ENCODE assay signal across 4 cellular contexts in genomic region chr3:42105994-42106393, GRCh38. TPM values are rescaled to one million over a fixed set of nuclear protein-coding genes. Genes with fewer than 3 reads are reported as not detected.
DNase-seq lines count a peak whose midpoint lies in the region; ATAC-seq, FAIRE-seq and TF ChIP-seq lines count a peak whose summit lies in the region.
"Not testable (repeated sequence)": the region's sequence is repeated elsewhere in the genome, so short reads cannot be mapped to it uniquely, and the experiment has no call there.

No MANE protein-coding gene starts in this region.

- intact Hi-C loops in GM12878 (cut with micrococcal nuclease; ENCODE audit: unreplicated experiment); psoas muscle (cut with DNase I); spleen (cut with DNase I; ENCODE audit: low total_unique reads): not testable (repeated sequence)
- intact Hi-C loops in endothelial cell of umbilical vein (cut with micrococcal nuclease), result loop anchor here (1.0 to 10.0 kb wide), 3 partner anchors 36 to 1131 kb away; partner anchors contain the start of gene ULK4

- H3K9me1 ChIP-seq in endothelial cell of umbilical vein (replicated peaks; ENCODE audit: control insufficient read depth, extremely low read depth, insufficient read depth, low read length), result not testable (repeated sequence)

- H3K4me3 ChIP-seq in GM12878; endothelial cell of umbilical vein (replicated peaks in 1 of 3; ENCODE audit: insufficient read depth in 1 of 3, low read depth in 1 of 3, low read length in 3 of 3); psoas muscle; spleen: not testable (repeated sequence)

- not testable (repeated sequence) for TF ChIP-seq RAD21 in GM12878 (IDR thresholded peaks at IDR 0.05; ENCODE audit: insufficient read depth, low read depth, low read length)

- dilution Hi-C loops in endothelial cell of umbilical vein (cut with MboI; ENCODE audit: extremely low pct_ligation_motif_present, low sequenced_read_pairs), result not testable (repeated sequence)

- not testable (repeated sequence) for ATAC-seq in GM12878, psoas muscle

- H2AFZ ChIP-seq in GM12878 (ENCODE audit: control insufficient read depth, low read depth, low read length); endothelial cell of umbilical vein (ENCODE audit: low read depth, low read length): not testable (repeated sequence)

- not testable (repeated sequence) for TF ChIP-seq CTCF in GM12878 (IDR thresholded peaks at IDR 0.05 in 2 of 3, conservative IDR thresholded peaks at IDR 0.05 in 1 of 3; ENCODE audit: control insufficient read depth in 2 of 3, extremely low read depth in 1 of 3, insufficient read depth in 1 of 3, low read depth in 3 of 3, low read length in 3 of 3); endothelial cell of umbilical vein (IDR thresholded peaks at IDR 0.05; ENCODE audit: extremely low read depth in 1 of 2, insufficient read depth in 1 of 2, low read depth in 1 of 2, low read length in 2 of 2); psoas muscle (IDR thresholded peaks at IDR 0.05); spleen (IDR thresholded peaks at IDR 0.05 in 8 of 11, conservative IDR thresholded peaks at IDR 0.05 in 3 of 11)

- not testable (repeated sequence) for H3K4me2 ChIP-seq in GM12878 (ENCODE audit: control insufficient read depth, insufficient read depth); endothelial cell of umbilical vein (ENCODE audit: insufficient read depth, low read length)

- peaks cover 5 to 14% of the 10 kb centered on the region in 2 experiments for H3K36me3 ChIP-seq in GM12878 (ENCODE audit: control insufficient read depth in 2 of 2, insufficient read depth in 2 of 2, low read length in 1 of 2)
- H3K36me3 ChIP-seq in endothelial cell of umbilical vein (ENCODE audit: control insufficient read depth in 2 of 2, extremely low read depth in 1 of 2, insufficient read depth in 2 of 2, low read length in 2 of 2), result not testable (repeated sequence)
- H3K36me3 ChIP-seq in psoas muscle (ENCODE audit: insufficient read depth in 1 of 2, low read depth in 1 of 2), result peaks cover 2 to 13% of the 10 kb centered on the region in 2 donors
- peaks cover 0 to 34% (median 10%) of the 10 kb centered on the region in 6 donors for H3K36me3 ChIP-seq in spleen

- not testable (repeated sequence) for H4K20me1 ChIP-seq in GM12878 (ENCODE audit: control insufficient read depth, insufficient read depth); endothelial cell of umbilical vein (replicated peaks; ENCODE audit: control insufficient read depth, extremely low read depth, insufficient read depth, low read length)

- RAD21 ChIA-PET in GM12878 (lab: Charles Lee; ENCODE audit: unreplicated experiment), result not testable (repeated sequence)

- TF ChIP-seq POLR2A in GM12878 (IDR thresholded peaks at IDR 0.05; ENCODE audit: low read depth, low read length); endothelial cell of umbilical vein (IDR thresholded peaks at IDR 0.05; ENCODE audit: low read depth, low read length); spleen (IDR thresholded peaks at IDR 0.05): not testable (repeated sequence)

- SMC1A ChIA-PET in GM12878 (lab: Charles Lee; ENCODE audit: uncharacterized antibody, unreplicated experiment), result not testable (repeated sequence)

- TF ChIP-seq EP300 in GM12878 (IDR thresholded peaks at IDR 0.05; ENCODE audit: borderline replicate concordance in 1 of 2, control insufficient read depth in 1 of 2, low read depth in 2 of 2, low read length in 2 of 2), result not testable (repeated sequence)

- not testable (repeated sequence) for H3K9ac ChIP-seq in GM12878 (ENCODE audit: control insufficient read depth, insufficient read depth, low read length); endothelial cell of umbilical vein (replicated peaks; ENCODE audit: extremely low read depth, insufficient read depth, low read length)

- H3K79me2 ChIP-seq in GM12878 (ENCODE audit: control insufficient read depth, insufficient read depth, low read length); endothelial cell of umbilical vein (ENCODE audit: control insufficient read depth, insufficient read depth, low read length): not testable (repeated sequence)

- H3K27me3 ChIP-seq in GM12878 (replicated peaks in 1 of 2; ENCODE audit: control insufficient read depth in 2 of 2, insufficient read depth in 2 of 2, low read length in 1 of 2); endothelial cell of umbilical vein (ENCODE audit: control insufficient read depth in 2 of 2, insufficient read depth in 2 of 2, low read length in 2 of 2); psoas muscle (ENCODE audit: insufficient read depth in 3 of 3, low read length in 2 of 3); spleen (replicated peaks in 1 of 7): not testable (repeated sequence)

- not testable (repeated sequence) for H3K4me1 ChIP-seq in GM12878 (ENCODE audit: control insufficient read depth, insufficient read depth, low read length)
- peaks cover 23% of the 10 kb centered on the region for H3K4me1 ChIP-seq in endothelial cell of umbilical vein (ENCODE audit: control insufficient read depth, extremely low read depth, insufficient read depth, low read length)
- peaks cover 22% of the 10 kb centered on the region for H3K4me1 ChIP-seq in psoas muscle
- H3K4me1 ChIP-seq in spleen, result peaks cover 0 to 23% (median 14%) of the 10 kb centered on the region in 6 donors

- FAIRE-seq in GM12878 (lab: Jason Lieb, UNC); endothelial cell of umbilical vein (lab: Jason Lieb, UNC): not testable (repeated sequence)

- POLR2A ChIA-PET in GM12878 (lab: Charles Lee); endothelial cell of umbilical vein (lab: Charles Lee): not testable (repeated sequence)

- H3K9me3 ChIP-seq in GM12878 (replicated peaks; ENCODE audit: control insufficient read depth, insufficient read depth, low read length); endothelial cell of umbilical vein (replicated peaks; ENCODE audit: control insufficient read depth, insufficient read depth, low read length); psoas muscle; spleen: not testable (repeated sequence)

- CTCF ChIA-PET in GM12878 (lab: Yijun Ruan, JAX); endothelial cell of umbilical vein (lab: Charles Lee): not testable (repeated sequence)

- WGBS in GM12878 (ENCODE audit: insufficient coverage, insufficient replicate concordance, low lambda C conversion rate, missing lambda C conversion rate), result 100% methylated on average over 1 of the region's 2 CpGs
- 100% methylated on average over 1 of the region's 2 CpGs; no CpG with 5 or more reads in 2 of the 3 donors for WGBS in psoas muscle, 3 donors
- WGBS in spleen, 5 donors, result 81 to 100% (median 90%) methylated on average over 1 to 2 of the region's 2 CpGs; no CpG with 5 or more reads in 2 of the 5 donors

- TSS peak; percentile 18 for BruUV-seq in GM12878 (replicated peaks; lab: Mats Ljungman, UMichigan)
- not testable (repeated sequence) for BruUV-seq in endothelial cell of umbilical vein (replicated peaks; lab: Mats Ljungman, UMichigan)

- DNase-seq in GM12878 (ENCODE audit: low read depth, low spot score); endothelial cell of umbilical vein (ENCODE audit: low read depth, low spot score); psoas muscle; spleen: not testable (repeated sequence)

- in situ Hi-C loops in GM12878 (cut with MboI), result loop anchor here (25.0 kb wide), 2 partner anchors 1519 to 1769 kb away; no protein-coding TSS in a partner anchor

- not testable (repeated sequence) for H3K27ac ChIP-seq in GM12878 (ENCODE audit: control insufficient read depth, insufficient read depth)
- H3K27ac ChIP-seq in endothelial cell of umbilical vein (ENCODE audit: insufficient read depth, low read depth, low read length) (peak overlapping the region; percentile 100), psoas muscle (peak overlapping the region; percentile 63), spleen (peak overlapping the region in 7 of 8 donors; percentile 33 to 80 (median 76))

RNA-seq across cellular contexts. Expression of gene TRAK1, which starts 14.8 kb away (rescaled TPM):
- total RNA-seq in GM12878 (2013; cell fraction: nucleolus; rRNA removed), result 76.4 and 80.8 TPM in 2 replicates
- total RNA-seq in GM12878 (2014; rRNA removed), result 29.4 and 32.0 TPM in 2 replicates
- total RNA-seq in GM12878 (2014; rRNA removed; fragmentation: Illumina TruSeq; extraction: Trizol), result 20.6 and 22.2 TPM in 2 replicates
- 43.1 and 46.2 TPM in 2 replicates for total RNA-seq in GM12878 (2021)
- polyA plus RNA-seq in GM12878 (2011; ENCODE audit: low read depth), result 15.1 TPM
- polyA plus RNA-seq in GM12878 (2011; rRNA removed), result 18.7 and 25.2 TPM in 2 replicates
- polyA plus RNA-seq in GM12878 (2011; cell fraction: cytosol; rRNA removed), result 22.7 and 26.2 TPM in 2 replicates
- 49.2 and 51.0 TPM in 2 replicates for polyA plus RNA-seq in GM12878 (2011; cell fraction: nucleus; rRNA removed)
- 23.0 and 27.8 TPM in 2 replicates for polyA plus RNA-seq in GM12878 (2012)
- 23.9 and 28.3 TPM in 2 replicates for polyA plus RNA-seq in GM12878 (2014; fragmentation: Illumina TruSeq; extraction: Trizol)
- 1 to 10 TPM; 6.6 to 6.7 TPM for polyA plus RNA-seq in GM12878 (2014; fragmentation: Nextera tagmentation; extraction: Ambion mirVana)
- 32.1 and 32.3 TPM in 2 replicates for polyA plus RNA-seq in GM12878 (2014; rRNA removed)
- 1 to 10 TPM; 7.2 to 9.8 TPM for polyA plus RNA-seq in GM12878 (2016; fragmentation: Nextera tagmentation; extraction: Ambion mirVana)
- 44.9 and 47.8 TPM in 2 replicates for polyA minus RNA-seq in GM12878 (2011; rRNA and poly(A)+ RNA removed)
- 14.8 and 17.8 TPM in 2 replicates for polyA minus RNA-seq in GM12878 (2011; cell fraction: cytosol; rRNA and poly(A)+ RNA removed)
- polyA minus RNA-seq in GM12878 (2011; cell fraction: nucleus; rRNA and poly(A)+ RNA removed), result 40.6 and 63.4 TPM in 2 replicates
- 59.6 and 66.6 TPM in 2 replicates for total RNA-seq in endothelial cell of umbilical vein
- polyA plus RNA-seq in endothelial cell of umbilical vein, result 38.5 and 39.6 TPM in 2 replicates
- 34.3 and 37.3 TPM in 2 replicates for polyA plus RNA-seq in endothelial cell of umbilical vein (2011; cell fraction: cytosol; rRNA removed)
- polyA plus RNA-seq in endothelial cell of umbilical vein (2011; cell fraction: nucleus; rRNA removed), result 76.1 and 85.0 TPM in 2 replicates
- polyA plus RNA-seq in endothelial cell of umbilical vein (2012), result 27.4 and 30.8 TPM in 2 replicates
- polyA minus RNA-seq in endothelial cell of umbilical vein, result 62.1 and 74.0 TPM in 2 replicates
- 11.1 TPM for polyA minus RNA-seq in endothelial cell of umbilical vein (2011; cell fraction: cytosol; rRNA and poly(A)+ RNA removed)
- polyA minus RNA-seq in endothelial cell of umbilical vein (2011; cell fraction: nucleus; rRNA and poly(A)+ RNA removed), result 73.1 and 82.9 TPM in 2 replicates
- total RNA-seq in psoas muscle, result 100 to 1,000 TPM in 3 of 4 donors, 10 to 100 TPM in 1; 94.8 to 128 (median 120) TPM
- 10 to 100 TPM; 30.8 to 68.2 (median 45.2) TPM for polyA plus RNA-seq in psoas muscle
- total RNA-seq in spleen, result 10 to 100 TPM; 43.5 to 60.0 (median 49.0) TPM
- polyA plus RNA-seq in spleen, result 10 to 100 TPM; 15.4 to 20.0 (median 17.1) TPM
